ENCODE assay signal across 8 cellular contexts in the genomic region with DNA sequence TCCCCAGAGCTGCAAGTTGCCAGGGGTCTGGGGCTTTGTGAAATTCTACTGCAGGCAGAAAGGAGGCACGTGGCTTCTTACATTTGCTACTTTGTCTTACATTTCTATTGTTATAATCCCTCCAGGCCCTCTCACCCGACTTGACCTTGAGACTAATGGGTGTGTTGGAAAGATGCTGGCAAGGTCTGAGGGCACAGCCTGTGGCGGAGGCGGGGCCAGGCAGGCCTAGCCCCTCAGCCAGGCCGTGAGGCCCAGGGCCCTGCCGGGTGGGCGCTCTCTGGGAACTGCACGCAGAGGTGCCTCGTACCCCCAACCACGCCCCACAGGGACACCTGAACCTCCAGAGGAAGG.
DNase-seq lines count a peak whose midpoint lies in the region; ATAC-seq and TF ChIP-seq lines count a peak whose summit lies in the region.

No MANE protein-coding gene starts in this region.

- TF ChIP-seq CTCF in GM12864 (IDR thresholded peaks at IDR 0.05; ENCODE audit: low read depth, low read length, missing control alignments) = no peak
- no peak for TF ChIP-seq CTCF in osteocyte (IDR thresholded peaks at IDR 0.05)
- no peak for TF ChIP-seq CTCF in GM13977 (IDR thresholded peaks at IDR 0.05; ENCODE audit: extremely low read depth, insufficient read depth, missing control alignments)

- intact Hi-C loops in dendritic cell treated with granulocyte-macrophage colony-stimulating factor and Interleukin-4, amounts not matched to agents 40 ng/mL and 50 ng/mL, for 4 days (cut with micrococcal nuclease) = no loop called here

- DNase-seq in GM12864 (ENCODE audit: low read depth) (no peak), osteocyte (ENCODE audit: extremely low spot score, unreplicated experiment) (no peak), GM13977 (ENCODE audit: low spot score) (no peak), GM19238 (ENCODE audit: insufficient read length, low spot score) (no peak), NCI-H187 treated with DMSO at 0.1 percent for 48 hours (lab: John Stamatoyannopoulos, UW) (no peak)

- peaks cover 34% of the 10 kb centered on the region for H3K4me1 Mint-ChIP-seq in dendritic cell treated with granulocyte-macrophage colony-stimulating factor and Interleukin-4, amounts not matched to agents 40 ng/mL and 50 ng/mL, for 4 days (ENCODE audit: low read depth)
- peaks cover 28% of the 10 kb centered on the region for H3K4me1 Mint-ChIP-seq in osteocyte (ENCODE audit: unreplicated experiment)

- peak overlapping the region; percentile 64 for H3K4me3 Mint-ChIP-seq in dendritic cell treated with granulocyte-macrophage colony-stimulating factor and Interleukin-4, amounts not matched to agents 40 ng/mL and 50 ng/mL, for 4 days
- H3K4me3 Mint-ChIP-seq in osteocyte (ENCODE audit: unreplicated experiment) = peak overlapping the region; percentile 57

- H3K4me3 ChIP-seq in GM12864 (ENCODE audit: low read depth, low read length) = peak overlapping the region; percentile 38

- in situ Hi-C loops in GM13977 (cut with MboI; ENCODE audit: low pct_unique_long_range_greater_than_20kb, low sequenced_read_pairs, unreplicated experiment) = no loop called here

- H3K36me3 Mint-ChIP-seq in dendritic cell treated with granulocyte-macrophage colony-stimulating factor and Interleukin-4, amounts not matched to agents 40 ng/mL and 50 ng/mL, for 4 days (ENCODE audit: low read depth) = no peaks in the 10 kb centered on the region
- H3K36me3 Mint-ChIP-seq in osteocyte (ENCODE audit: unreplicated experiment) = no peaks in the 10 kb centered on the region

- peak overlapping the region; percentile 88 for H3K27ac Mint-ChIP-seq in dendritic cell treated with granulocyte-macrophage colony-stimulating factor and Interleukin-4, amounts not matched to agents 40 ng/mL and 50 ng/mL, for 4 days
- H3K27ac Mint-ChIP-seq in osteocyte (ENCODE audit: unreplicated experiment) = peak overlapping the region; percentile 95

- no peaks in the 10 kb centered on the region for H3K27me3 Mint-ChIP-seq in dendritic cell treated with granulocyte-macrophage colony-stimulating factor and Interleukin-4, amounts not matched to agents 40 ng/mL and 50 ng/mL, for 4 days
- peaks cover 2% of the 10 kb centered on the region for H3K27me3 Mint-ChIP-seq in osteocyte (ENCODE audit: unreplicated experiment)

- H3K9me3 Mint-ChIP-seq in dendritic cell treated with granulocyte-macrophage colony-stimulating factor and Interleukin-4, amounts not matched to agents 40 ng/mL and 50 ng/mL, for 4 days = no peaks in the 10 kb centered on the region
- H3K9me3 Mint-ChIP-seq in osteocyte (ENCODE audit: unreplicated experiment) = peaks cover 4% of the 10 kb centered on the region

- peak; percentile 41 for ATAC-seq in HG03354 (IDR thresholded peaks at IDR 0.05; ENCODE audit: poor library complexity, severe bottlenecking, unreplicated experiment)
- ATAC-seq in GM21360 (IDR thresholded peaks at IDR 0.05; ENCODE audit: unreplicated experiment) = no peak
